In genomic region chr3:66588340-66588847, GRCh38 we compare ENCODE assay signal across 26 cellular contexts.
DNase-seq lines count a peak whose midpoint lies in the region; ATAC-seq and TF ChIP-seq lines count a peak whose summit lies in the region.
"Had no signal": no experiment of that assay in that cellular context is flagged by ENCODE, and none has a peak within 500 bp of the region (broad histone marks: within the 10 kb centered on the region; RNA-seq: fewer than 3 reads in every experiment).

No MANE protein-coding gene starts in this region.

- H3K36me3 Mint-ChIP-seq in stimulated activated effector memory CD8-positive, alpha-beta T cell treated with anti-CD3 and anti-CD28 coated beads, Interleukin-12 subunit alpha, Interleukin-12 subunit beta, amount 100 ng/mL, for 72 hours = peaks cover 6% of the 10 kb centered on the region
- H3K36me3 Mint-ChIP-seq in activated CD8-positive, alpha-beta memory T cell treated with anti-CD3 and anti-CD28 coated beads, Interleukin-2, amount 10 ng/mL, durations not matched to agents 7 days and 5 days = no peaks in the 10 kb centered on the region
- H3K36me3 Mint-ChIP-seq: brain, IgD-negative memory B cell, type B pancreatic cell had no signal

- no peak overlapping the region for H3K4me3 Mint-ChIP-seq in stimulated activated effector memory CD8-positive, alpha-beta T cell treated with anti-CD3 and anti-CD28 coated beads, Interleukin-12 subunit alpha, Interleukin-12 subunit beta, amount 100 ng/mL, for 72 hours
- no peak overlapping the region for H3K4me3 Mint-ChIP-seq in activated CD8-positive, alpha-beta memory T cell treated with anti-CD3 and anti-CD28 coated beads, Interleukin-2, amount 10 ng/mL, durations not matched to agents 7 days and 5 days
- H3K4me3 Mint-ChIP-seq: activated T-cell treated with anti-CD3 and anti-CD28 coated beads, Interleukin-2, amount 50 U/mL, for 24 hours; brain; CD4-positive, alpha-beta T cell; IgD-negative memory B cell; neural crest cell; type B pancreatic cell had no signal

- peak overlapping the region; percentile 47 for H3K27ac ChIP-seq in AG04450 (ENCODE audit: low read depth, low read length)
- H3K27ac ChIP-seq: WERI-Rb-1 had no signal

- peaks cover 72% of the 10 kb centered on the region for H3K27me3 Mint-ChIP-seq in activated CD8-positive, alpha-beta memory T cell treated with anti-CD3 and anti-CD28 coated beads, Interleukin-2, amount 10 ng/mL, durations not matched to agents 7 days and 5 days

- H3K4me1 Mint-ChIP-seq in stimulated activated effector memory CD8-positive, alpha-beta T cell treated with anti-CD3 and anti-CD28 coated beads, Interleukin-12 subunit alpha, Interleukin-12 subunit beta, amount 100 ng/mL, for 72 hours = peaks cover 4% of the 10 kb centered on the region
- H3K4me1 Mint-ChIP-seq in activated CD8-positive, alpha-beta memory T cell treated with anti-CD3 and anti-CD28 coated beads, Interleukin-2, amount 10 ng/mL, durations not matched to agents 7 days and 5 days = peaks cover 2% of the 10 kb centered on the region

- H3K27me3 ChIP-seq in AG04450 (ENCODE audit: control insufficient read depth, insufficient read depth, low read length) = no peaks in the 10 kb centered on the region
- H3K27me3 ChIP-seq: MG63 had no signal

- no peak overlapping the region for H3K27ac Mint-ChIP-seq in stimulated activated effector memory CD8-positive, alpha-beta T cell treated with anti-CD3 and anti-CD28 coated beads, Interleukin-12 subunit alpha, Interleukin-12 subunit beta, amount 100 ng/mL, for 72 hours
- H3K27ac Mint-ChIP-seq in activated CD8-positive, alpha-beta memory T cell treated with anti-CD3 and anti-CD28 coated beads, Interleukin-2, amount 10 ng/mL, durations not matched to agents 7 days and 5 days = no peak overlapping the region
- H3K27ac Mint-ChIP-seq: activated T-cell treated with anti-CD3 and anti-CD28 coated beads, Interleukin-2, amount 50 U/mL, for 24 hours; brain; CD4-positive, alpha-beta T cell; IgD-negative memory B cell; type B pancreatic cell had no signal

- H3K9me3 Mint-ChIP-seq in stimulated activated effector memory CD8-positive, alpha-beta T cell treated with anti-CD3 and anti-CD28 coated beads, Interleukin-12 subunit alpha, Interleukin-12 subunit beta, amount 100 ng/mL, for 72 hours = no peaks in the 10 kb centered on the region
- no peaks in the 10 kb centered on the region for H3K9me3 Mint-ChIP-seq in activated CD8-positive, alpha-beta memory T cell treated with anti-CD3 and anti-CD28 coated beads, Interleukin-2, amount 10 ng/mL, durations not matched to agents 7 days and 5 days (ENCODE audit: low read depth)
- H3K9me3 Mint-ChIP-seq: activated T-cell treated with anti-CD3 and anti-CD28 coated beads, Interleukin-2, amount 50 U/mL, for 24 hours; CD4-positive, alpha-beta T cell; type B pancreatic cell had no signal

- POLR2A ChIA-PET in AG04450 (lab: Yijun Ruan, JAX) = interaction anchor here (0.5 kb wide), 1 partner anchor 21 kb away, joined by 4 read pairs; no protein-coding TSS in a partner anchor

- peak; percentile 63 for DNase-seq in AG04450 (ENCODE audit: low read depth, low spot score)
- peak; percentile 46 for DNase-seq in MV-4-11 (lab: John Stamatoyannopoulos, UW)
- DNase-seq in epithelial cell of esophagus (ENCODE audit: low read depth) = peak; percentile 84
- DNase-seq in left lobe of liver (ENCODE audit: low spot score) = peak; percentile 78
- no peak for DNase-seq in stimulated activated effector memory CD8-positive, alpha-beta T cell treated with anti-CD3 and anti-CD28 coated beads, Interleukin-12 subunit alpha, Interleukin-12 subunit beta, amount 100 ng/mL, for 72 hours (ENCODE audit: low spot score in 2 of 2)
- no peak for DNase-seq in activated CD8-positive, alpha-beta memory T cell treated with anti-CD3 and anti-CD28 coated beads, Interleukin-2, amount 10 ng/mL, durations not matched to agents 7 days and 5 days
- no peak for DNase-seq in stimulated activated naive CD8-positive, alpha-beta T cell treated with anti-CD3 and anti-CD28 coated beads, Interleukin-15, Interleukin-2, amounts not matched to agents 100 U/mL and 50 U/mL, for 24 hours
- DNase-seq: ACHN; activated CD4-positive, alpha-beta T cell treated with anti-CD3 and anti-CD28 coated beads, Interleukin-2, amount 50 U/mL, for 48 hours; activated naive CD4-positive, alpha-beta T cell treated with anti-CD3 and anti-CD28 coated beads, Interleukin-2, amount 50 U/mL, for 16 hours; activated T-cell treated with anti-CD3 and anti-CD28 coated beads, Interleukin-2, amount 50 U/mL, for 24 hours; CD4-positive, alpha-beta T cell; DND-41; hippocampal formation; kidney glomerular epithelial cell; MG63; midbrain; NCI-H1930; stimulated activated naive CD4-positive, alpha-beta T cell treated with Interleukin-2 at 50 U/mL for 16 hours; WERI-Rb-1 had no signal

- ATAC-seq in left lobe of liver (peak; percentile 94), HG03095 (IDR thresholded peaks at IDR 0.05; ENCODE audit: unreplicated experiment) (no peak)
- ATAC-seq in stimulated activated effector memory CD8-positive, alpha-beta T cell treated with anti-CD3 and anti-CD28 coated beads, Interleukin-12 subunit alpha, Interleukin-12 subunit beta, amount 100 ng/mL, for 72 hours = no peak
- ATAC-seq in activated CD8-positive, alpha-beta memory T cell treated with anti-CD3 and anti-CD28 coated beads, Interleukin-2, amount 10 ng/mL, durations not matched to agents 7 days and 5 days = no peak
- ATAC-seq in stimulated activated naive CD8-positive, alpha-beta T cell treated with anti-CD3 and anti-CD28 coated beads, Interleukin-15, Interleukin-2, amounts not matched to agents 100 U/mL and 50 U/mL, for 24 hours = no peak
- ATAC-seq: Right ventricle myocardium inferior had no signal

- no peaks in the 10 kb centered on the region for H3K9me3 ChIP-seq in AG04450 (ENCODE audit: control insufficient read depth, insufficient read depth, low read length)
- H3K9me3 ChIP-seq: MG63 had no signal

- H3K4me3 ChIP-seq in AG04450 (ENCODE audit: low read depth, low read length) (no peak overlapping the region), epithelial cell of esophagus (ENCODE audit: low read length) (no peak overlapping the region)
- H3K4me3 ChIP-seq: MG63 had no signal

- CTCF ChIA-PET in AG04450 (lab: Charles Lee) = interaction anchor here (1.7 kb wide), 1 partner anchor 228 kb away, joined by 5 read pairs; no protein-coding TSS in a partner anchor
- CTCF ChIA-PET in activated CD8-positive, alpha-beta memory T cell treated with anti-CD3 and anti-CD28 coated beads, Interleukin-2, amount 10 ng/mL, durations not matched to agents 7 days and 5 days (lab: Charles Lee) = no interaction called here

- TF ChIP-seq CTCF in AG04450 (IDR thresholded peaks at IDR 0.05; ENCODE audit: low read depth, low read length) = no peak
- no peak for TF ChIP-seq CTCF in epithelial cell of esophagus (IDR thresholded peaks at IDR 0.05; ENCODE audit: insufficient read depth, low read depth, low read length, missing control alignments)

Comparison
In these comparisons a context has a peak if more than half of its experiments do, and no peak if none do; other contexts are left out.
1. DNase-seq: peak in AG04450 (single experiment), MV-4-11 (single experiment), epithelial cell of esophagus (single experiment) and left lobe of liver (single experiment); none in stimulated activated effector memory CD8-positive, alpha-beta T cell treated with anti-CD3 and anti-CD28 coated beads, Interleukin-12 subunit alpha, Interleukin-12 subunit beta, amount 100 ng/mL, for 72 hours (0 of 2), activated CD8-positive, alpha-beta memory T cell treated with anti-CD3 and anti-CD28 coated beads, Interleukin-2, amount 10 ng/mL, durations not matched to agents 7 days and 5 days (single experiment) and stimulated activated naive CD8-positive, alpha-beta T cell treated with anti-CD3 and anti-CD28 coated beads, Interleukin-15, Interleukin-2, amounts not matched to agents 100 U/mL and 50 U/mL, for 24 hours (single experiment).